8 cellular contexts compared by ENCODE assay signal in genomic region chr19:7197169-7197759, GRCh38.
DNase-seq lines count a peak whose midpoint lies in the region; ATAC-seq and TF ChIP-seq lines count a peak whose summit lies in the region.

No MANE protein-coding gene starts in this region.

- peaks cover 28% of the 10 kb centered on the region for H3K4me1 Mint-ChIP-seq in CD14-positive monocyte
- H3K4me1 Mint-ChIP-seq in activated T-cell treated with anti-CD3 and anti-CD28 coated beads, Interleukin-2, amount 50 U/mL, for 24 hours (ENCODE audit: low read depth): peaks cover 28% of the 10 kb centered on the region

- H3K36me3 Mint-ChIP-seq in CD14-positive monocyte: peaks cover under 1 to 1% of the 10 kb centered on the region in 2 donors
- H3K36me3 Mint-ChIP-seq in activated T-cell treated with anti-CD3 and anti-CD28 coated beads, Interleukin-2, amount 50 U/mL, for 24 hours (ENCODE audit: low read depth): no peaks in the 10 kb centered on the region

- no peaks in the 10 kb centered on the region for H3K36me3 ChIP-seq in mucosa of descending colon (ENCODE audit: low read depth)

- H3K4me1 ChIP-seq in mucosa of descending colon (ENCODE audit: low read depth): peaks cover 23% of the 10 kb centered on the region

- ATAC-seq in GM19452 (IDR thresholded peaks at IDR 0.05; ENCODE audit: unreplicated experiment): peak; percentile 62
- peak; percentile 67 for ATAC-seq in mucosa of descending colon

- no peaks in the 10 kb centered on the region for H3K9me3 ChIP-seq in mucosa of descending colon

- no peaks in the 10 kb centered on the region for H3K9me3 Mint-ChIP-seq in CD14-positive monocyte
- H3K9me3 Mint-ChIP-seq in activated T-cell treated with anti-CD3 and anti-CD28 coated beads, Interleukin-2, amount 50 U/mL, for 24 hours: no peaks in the 10 kb centered on the region

- TF ChIP-seq POLR2A in erythroblast (IDR thresholded peaks at IDR 0.05; ENCODE audit: low read length): no peak

- no peak overlapping the region for H3K4me3 ChIP-seq in mucosa of descending colon

- H3K27me3 Mint-ChIP-seq in CD14-positive monocyte (ENCODE audit: low read depth in 3 of 3): peaks cover 0 to 11% (median 6%) of the 10 kb centered on the region in 3 donors
- H3K27me3 Mint-ChIP-seq in activated T-cell treated with anti-CD3 and anti-CD28 coated beads, Interleukin-2, amount 50 U/mL, for 24 hours: peaks cover 35% of the 10 kb centered on the region

- peak overlapping the region; percentile 88 to 99 (median 96) for H3K27ac Mint-ChIP-seq in CD14-positive monocyte
- H3K27ac Mint-ChIP-seq in activated T-cell treated with anti-CD3 and anti-CD28 coated beads, Interleukin-2, amount 50 U/mL, for 24 hours: peak overlapping the region; percentile 90

- DNase-seq in CD14-positive monocyte (ENCODE audit: low spot score): peak; percentile 97
- peak; percentile 94 for DNase-seq in HK-2 (ENCODE audit: unreplicated experiment)
- DNase-seq in OCI-M1 (lab: John Stamatoyannopoulos, UW): peak; percentile 89
- DNase-seq in activated T-cell treated with anti-CD3 and anti-CD28 coated beads, Interleukin-2, amount 50 U/mL, for 24 hours: peak; percentile 91
- peak; percentile 86 to 90 for DNase-seq in erythroblast (lab: John Stamatoyannopoulos, UW)
- peak; percentile 83 to 94 (median 86) for DNase-seq in mucosa of descending colon
- peak; percentile 72 to 74 for DNase-seq in stimulated activated CD8-positive, alpha-beta memory T cell treated with anti-CD3 and anti-CD28 coated beads, Interleukin-2, amount 100 ng/mL, for 1 hour (ENCODE audit: low read depth in 2 of 2)

- TF ChIP-seq CTCF in CD14-positive monocyte (IDR thresholded peaks at IDR 0.05) (no peak), mucosa of descending colon (IDR thresholded peaks at IDR 0.05) (no peak)

- H3K4me3 Mint-ChIP-seq in CD14-positive monocyte: peak overlapping the region; percentile 87 to 98
- peak overlapping the region; percentile 74 for H3K4me3 Mint-ChIP-seq in activated T-cell treated with anti-CD3 and anti-CD28 coated beads, Interleukin-2, amount 50 U/mL, for 24 hours

- intact Hi-C loops in CD14-positive monocyte (cut with micrococcal nuclease) (loop anchor here (1.0 to 5.0 kb wide), 4 partner anchors 50 to 145 kb away; partner anchors contain the start of gene INSR (in 2 of the 2)), mucosa of descending colon (cut with DNase I, micrococcal nuclease) (loop anchor here in 1 of 2 donors (10.0 kb wide), 1 partner anchor 98 kb away; the partner anchor contains the start of gene INSR)
